8 cellular contexts compared by ENCODE assay signal in genomic region chr19:33522371-33522662, GRCh38. TPM values are rescaled to one million over a fixed set of nuclear protein-coding genes. Genes with fewer than 3 reads are reported as not detected.
DNase-seq lines count a peak whose midpoint lies in the region; ATAC-seq lines count a peak whose summit lies in the region.

No MANE protein-coding gene starts in this region.

- DNase-seq in T-helper 1 cell (no peak), NCI-H526 treated with DMSO at 0.1 percent for 48 hours (lab: John Stamatoyannopoulos, UW) (no peak)
- DNase-seq in activated CD4-positive, alpha-beta memory T cell treated with anti-CD3 and anti-CD28 coated beads, Interleukin-2, amount 10 ng/mL, durations not matched to agents 7 days and 5 days, result no peak
- no peak for DNase-seq in stimulated activated naive CD8-positive, alpha-beta T cell treated with anti-CD3 and anti-CD28 coated beads, Interleukin-15, amount 100 ng/mL, for 72 hours
- no peak for DNase-seq in stimulated activated CD4-positive, alpha-beta T cell treated with anti-CD3 and anti-CD28 coated beads, Interleukin-15, amount 100 ng/mL, for 24 hours

- peaks cover 14% of the 10 kb centered on the region for H3K4me1 Mint-ChIP-seq in T-helper 1 cell treated with Interleukin-12 subunit alpha and Interleukin-12 subunit beta and Interleukin-4 antibody, amounts not matched to agents 30 μg/mL and 1 μg/mL, for 36 hours (ENCODE audit: low read depth)
- peaks cover 30% of the 10 kb centered on the region for H3K4me1 Mint-ChIP-seq in activated CD4-positive, alpha-beta memory T cell treated with anti-CD3 and anti-CD28 coated beads, Interleukin-2, amount 10 ng/mL, durations not matched to agents 7 days and 5 days
- H3K4me1 Mint-ChIP-seq in stimulated activated naive CD8-positive, alpha-beta T cell treated with anti-CD3 and anti-CD28 coated beads, Interleukin-15, amount 100 ng/mL, for 72 hours, result peaks cover 37% of the 10 kb centered on the region

- no peaks in the 10 kb centered on the region for H3K9me3 ChIP-seq in iPS-20b (ENCODE audit: insufficient read depth, low read depth, low read length)

- H3K27me3 ChIP-seq in iPS-20b (ENCODE audit: insufficient read depth, low read length), result no peaks in the 10 kb centered on the region

- H3K9ac ChIP-seq in iPS-20b (ENCODE audit: low read depth, low read length), result peak overlapping the region; percentile 69

- H3K4me1 ChIP-seq in iPS-20b (ENCODE audit: insufficient read depth, low read length), result peaks cover 7% of the 10 kb centered on the region

- H3K9me3 Mint-ChIP-seq in T-helper 1 cell treated with Interleukin-12 subunit alpha and Interleukin-12 subunit beta and Interleukin-4 antibody, amounts not matched to agents 30 μg/mL and 1 μg/mL, for 36 hours, result no peaks in the 10 kb centered on the region
- no peaks in the 10 kb centered on the region for H3K9me3 Mint-ChIP-seq in activated CD4-positive, alpha-beta memory T cell treated with anti-CD3 and anti-CD28 coated beads, Interleukin-2, amount 10 ng/mL, durations not matched to agents 7 days and 5 days
- H3K9me3 Mint-ChIP-seq in stimulated activated naive CD8-positive, alpha-beta T cell treated with anti-CD3 and anti-CD28 coated beads, Interleukin-15, amount 100 ng/mL, for 72 hours, result no peaks in the 10 kb centered on the region

- no peaks in the 10 kb centered on the region for H3K36me3 ChIP-seq in iPS-20b (ENCODE audit: insufficient read depth, low read depth, low read length)

- POLR2A ChIA-PET in activated CD4-positive, alpha-beta memory T cell treated with anti-CD3 and anti-CD28 coated beads, Interleukin-2, amount 10 ng/mL, durations not matched to agents 7 days and 5 days (lab: Charles Lee), result interaction anchor here (0.8 to 2.7 kb wide), 4 partner anchors 8 to 346 kb away, joined by 3 to 14 read pairs (median 5); no protein-coding TSS in a partner anchor

- H3K36me3 Mint-ChIP-seq in T-helper 1 cell treated with Interleukin-12 subunit alpha and Interleukin-12 subunit beta and Interleukin-4 antibody, amounts not matched to agents 30 μg/mL and 1 μg/mL, for 36 hours (ENCODE audit: low read depth), result no peaks in the 10 kb centered on the region
- H3K36me3 Mint-ChIP-seq in activated CD4-positive, alpha-beta memory T cell treated with anti-CD3 and anti-CD28 coated beads, Interleukin-2, amount 10 ng/mL, durations not matched to agents 7 days and 5 days (ENCODE audit: low read depth), result no peaks in the 10 kb centered on the region

- peaks cover 6% of the 10 kb centered on the region for H3K27me3 Mint-ChIP-seq in T-helper 1 cell treated with Interleukin-12 subunit alpha and Interleukin-12 subunit beta and Interleukin-4 antibody, amounts not matched to agents 30 μg/mL and 1 μg/mL, for 36 hours (ENCODE audit: low read depth)
- H3K27me3 Mint-ChIP-seq in activated CD4-positive, alpha-beta memory T cell treated with anti-CD3 and anti-CD28 coated beads, Interleukin-2, amount 10 ng/mL, durations not matched to agents 7 days and 5 days, result peaks cover 2% of the 10 kb centered on the region
- H3K27me3 Mint-ChIP-seq in stimulated activated naive CD8-positive, alpha-beta T cell treated with anti-CD3 and anti-CD28 coated beads, Interleukin-15, amount 100 ng/mL, for 72 hours, result no peaks in the 10 kb centered on the region

- peak overlapping the region; percentile 69 for H3K4me3 ChIP-seq in iPS-20b (ENCODE audit: low read length)

- CTCF ChIA-PET in activated CD4-positive, alpha-beta memory T cell treated with anti-CD3 and anti-CD28 coated beads, Interleukin-2, amount 10 ng/mL, durations not matched to agents 7 days and 5 days (lab: Charles Lee), result interaction anchor here (1.1 to 1.9 kb wide), 2 partner anchors 92 to 287 kb away, joined by 4 to 6 read pairs; no protein-coding TSS in a partner anchor

- H3K27ac Mint-ChIP-seq in T-helper 1 cell treated with Interleukin-12 subunit alpha and Interleukin-12 subunit beta and Interleukin-4 antibody, amounts not matched to agents 30 μg/mL and 1 μg/mL, for 36 hours, result no peak overlapping the region
- no peak overlapping the region for H3K27ac Mint-ChIP-seq in activated CD4-positive, alpha-beta memory T cell treated with anti-CD3 and anti-CD28 coated beads, Interleukin-2, amount 10 ng/mL, durations not matched to agents 7 days and 5 days
- peak overlapping the region; percentile 71 to 91 for H3K27ac Mint-ChIP-seq in stimulated activated naive CD8-positive, alpha-beta T cell treated with anti-CD3 and anti-CD28 coated beads, Interleukin-15, amount 100 ng/mL, for 72 hours

- peak overlapping the region; percentile 78 for H3K4me3 Mint-ChIP-seq in T-helper 1 cell treated with Interleukin-12 subunit alpha and Interleukin-12 subunit beta and Interleukin-4 antibody, amounts not matched to agents 30 μg/mL and 1 μg/mL, for 36 hours
- H3K4me3 Mint-ChIP-seq in activated CD4-positive, alpha-beta memory T cell treated with anti-CD3 and anti-CD28 coated beads, Interleukin-2, amount 10 ng/mL, durations not matched to agents 7 days and 5 days, result peak overlapping the region; percentile 79
- peak overlapping the region; percentile 92 to 98 for H3K4me3 Mint-ChIP-seq in stimulated activated naive CD8-positive, alpha-beta T cell treated with anti-CD3 and anti-CD28 coated beads, Interleukin-15, amount 100 ng/mL, for 72 hours

- H3K27ac ChIP-seq in iPS-20b (ENCODE audit: low read length), result no peak overlapping the region

- ATAC-seq in stimulated activated naive CD8-positive, alpha-beta T cell treated with anti-CD3 and anti-CD28 coated beads, Interleukin-15, amount 100 ng/mL, for 72 hours, result no peak
- ATAC-seq in HG02885 (IDR thresholded peaks at IDR 0.05; ENCODE audit: poor library complexity, unreplicated experiment), result no peak

RNA-seq across cellular contexts. Expression of gene PEPD, which starts 0.7 kb away (rescaled TPM):
- 10 to 100 TPM; 33.3 to 36.6 TPM for total RNA-seq in activated CD4-positive, alpha-beta memory T cell treated with anti-CD3 and anti-CD28 coated beads, Interleukin-2, amount 10 ng/mL, durations not matched to agents 7 days and 5 days

Comparison
In these comparisons a context has a peak if more than half of its experiments do, and no peak if none do; other contexts are left out.
1. H3K27ac Mint-ChIP-seq: peak in stimulated activated naive CD8-positive, alpha-beta T cell treated with anti-CD3 and anti-CD28 coated beads, Interleukin-15, amount 100 ng/mL, for 72 hours (2 of 2); none in T-helper 1 cell treated with Interleukin-12 subunit alpha and Interleukin-12 subunit beta and Interleukin-4 antibody, amounts not matched to agents 30 μg/mL and 1 μg/mL, for 36 hours (single experiment) and activated CD4-positive, alpha-beta memory T cell treated with anti-CD3 and anti-CD28 coated beads, Interleukin-2, amount 10 ng/mL, durations not matched to agents 7 days and 5 days (single experiment).
2. Peak in every context shown above with its lines, with median percentiles within 50 percentile points of each other: H3K4me3 Mint-ChIP-seq.